ENCODE assay signal across 13 cellular contexts in the genomic region with DNA sequence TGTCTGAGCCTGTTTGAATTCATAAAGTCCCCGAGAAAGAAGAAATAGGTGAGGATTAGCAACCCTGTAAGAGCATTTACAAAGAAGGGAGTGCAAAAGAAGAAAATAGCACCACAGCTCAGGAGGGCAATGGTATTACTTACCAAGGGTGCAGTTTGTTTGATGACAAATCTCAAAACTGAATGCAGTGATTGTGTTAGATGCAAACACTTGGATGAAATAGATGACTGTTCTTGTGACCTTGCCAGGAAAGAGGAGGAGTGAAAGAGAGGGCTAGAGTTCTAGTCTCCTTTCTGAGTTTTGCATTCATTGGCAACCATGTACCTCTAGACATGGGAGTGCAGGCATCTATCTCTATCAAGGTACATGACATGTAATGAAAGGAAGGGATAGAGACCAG.
DNase-seq lines count a peak whose midpoint lies in the region; ATAC-seq and TF ChIP-seq lines count a peak whose summit lies in the region.
"Had no signal": no experiment of that assay in that cellular context is flagged by ENCODE, and none has a peak within 500 bp of the region (broad histone marks: within the 10 kb centered on the region; RNA-seq: fewer than 3 reads in every experiment).

No MANE protein-coding gene starts in this region.

- peak overlapping the region; percentile 3 for H3K27ac Mint-ChIP-seq in central memory CD8-positive, alpha-beta T cell (ENCODE audit: low read depth)

- in situ Hi-C loops in brain microvascular endothelial cell (cut with HindIII; ENCODE audit: low pct_ligation_motif_present, low sequenced_read_pairs), result no loop called here

- H3K9ac ChIP-seq in OCI-LY1 (ENCODE audit: low read length) (no peak overlapping the region; the same call in 1 of the 2 replicates), trophoblast cell (ENCODE audit: low read length) (no peak overlapping the region)

- H3K9me2 ChIP-seq in OCI-LY1 (ENCODE audit: low read depth, low read length), result no peaks in the 10 kb centered on the region

- H3K27ac ChIP-seq in OCI-LY1 (ENCODE audit: low read depth, low read length, poor library complexity, severe bottlenecking), result peak overlapping the region; percentile 69
- H3K27ac ChIP-seq in brain microvascular endothelial cell, result no peak overlapping the region
- H3K27ac ChIP-seq in trophoblast cell (ENCODE audit: low read depth, low read length), result no peak overlapping the region
- H3K27ac ChIP-seq: upper lobe of right lung had no signal

- H3K36me3 Mint-ChIP-seq in central memory CD8-positive, alpha-beta T cell (ENCODE audit: insufficient read depth), result peaks cover 1% of the 10 kb centered on the region

- H4K8ac ChIP-seq in trophoblast cell (ENCODE audit: low read depth, low read length), result no peak overlapping the region

- no peaks in the 10 kb centered on the region for H3K9me3 Mint-ChIP-seq in central memory CD8-positive, alpha-beta T cell

- H3K4me1 Mint-ChIP-seq in central memory CD8-positive, alpha-beta T cell, result peaks cover 29% of the 10 kb centered on the region

- H3K4me3 Mint-ChIP-seq in central memory CD8-positive, alpha-beta T cell, result peak overlapping the region; percentile 34

- TF ChIP-seq CTCF in OCI-LY1 (IDR thresholded peaks at IDR 0.05; ENCODE audit: low read length) (no peak), brain microvascular endothelial cell (IDR thresholded peaks at IDR 0.05; ENCODE audit: low read depth, low read length, missing control alignments) (no peak)

- no peak overlapping the region for H2BK5ac ChIP-seq in trophoblast cell (ENCODE audit: low read depth, low read length, poor library complexity)

- H3K4ac ChIP-seq in trophoblast cell (ENCODE audit: low read depth, low read length), result no peak overlapping the region

- H4K20me1 ChIP-seq in OCI-LY1 (ENCODE audit: insufficient read depth, low read length), result no peaks in the 10 kb centered on the region

- H3K23ac ChIP-seq in trophoblast cell (ENCODE audit: low read length), result no peak overlapping the region

- no peak overlapping the region for H2AK5ac ChIP-seq in trophoblast cell (ENCODE audit: low read length)

- ATAC-seq in central memory CD8-positive, alpha-beta T cell (replicated peaks; ENCODE audit: extremely low read depth, poor library complexity, severe bottlenecking), result no peak
- ATAC-seq: upper lobe of right lung had no signal

- H3K27me3 ChIP-seq in OCI-LY1 (ENCODE audit: insufficient read depth, low read length) (no peaks in the 10 kb centered on the region), brain microvascular endothelial cell (replicated peaks) (no peaks in the 10 kb centered on the region), trophoblast cell (ENCODE audit: insufficient read depth, low read length) (no peaks in the 10 kb centered on the region)
- H3K27me3 ChIP-seq: upper lobe of right lung had no signal

- H4K12ac ChIP-seq in trophoblast cell (ENCODE audit: low read depth, low read length), result no peak overlapping the region

- DNase-seq in stimulated activated CD4-positive, alpha-beta T cell treated with anti-CD3 and anti-CD28 coated beads, Interleukin-4, amount 100 ng/mL, for 24 hours, result peak; percentile 30
- DNase-seq in stimulated activated CD4-positive, alpha-beta T cell treated with anti-CD3 and anti-CD28 coated beads, Interleukin-2, amount 100 ng/mL, for 24 hours, result no peak
- no peak for DNase-seq in central memory CD8-positive, alpha-beta T cell (ENCODE audit: low spot score in 2 of 2)
- no peak for DNase-seq in DMS153 (lab: John Stamatoyannopoulos, UW)
- no peak for DNase-seq in brain microvascular endothelial cell
- no peak for DNase-seq in central memory CD4-positive, alpha-beta T cell
- DNase-seq in trophoblast cell, result no peak
- DNase-seq: DMS79 treated with DMSO at 0.1 percent for 48 hours, Kasumi-1, NCI-H187, SHP77 treated with DMSO at 0.1 percent for 48 hours, upper lobe of right lung had no signal

- no peaks in the 10 kb centered on the region for H3K79me2 ChIP-seq in OCI-LY1 (ENCODE audit: insufficient read depth, low read length)
- H3K79me2 ChIP-seq in trophoblast cell (ENCODE audit: control insufficient read depth, insufficient read depth, low read length, poor library complexity), result no peaks in the 10 kb centered on the region

- no peaks in the 10 kb centered on the region for H3F3A ChIP-seq in OCI-LY1 (ENCODE audit: insufficient read depth, low read length)

- WGBS in trophoblast cell (ENCODE audit: extremely low coverage, insufficient coverage, insufficient read length), result no CpG with 5 or more reads among the region's 1 CpG

- no peak overlapping the region for H3K14ac ChIP-seq in trophoblast cell (ENCODE audit: low read length)

- H4K91ac ChIP-seq in trophoblast cell (ENCODE audit: low read depth, low read length), result no peak overlapping the region

- no peak overlapping the region for H3K4me3 ChIP-seq in OCI-LY1 (ENCODE audit: low read depth, low read length, poor library complexity, severe bottlenecking)
- no peak overlapping the region for H3K4me3 ChIP-seq in brain microvascular endothelial cell (ENCODE audit: low read depth, low read length)
- H3K4me3 ChIP-seq in trophoblast cell (ENCODE audit: low read depth, low read length), result no peak overlapping the region
- H3K4me3 ChIP-seq: upper lobe of right lung had no signal

- H3K18ac ChIP-seq in trophoblast cell (ENCODE audit: low read length), result no peak overlapping the region

- no peaks in the 10 kb centered on the region for H3K36me3 ChIP-seq in OCI-LY1 (ENCODE audit: insufficient read depth, low read length)
- no peaks in the 10 kb centered on the region for H3K36me3 ChIP-seq in brain microvascular endothelial cell (replicated peaks)
- H3K36me3 ChIP-seq in trophoblast cell (ENCODE audit: control insufficient read depth in 1 of 2, insufficient read depth in 2 of 2, low read length in 2 of 2), result no peaks in the 10 kb centered on the region
- H3K36me3 ChIP-seq: upper lobe of right lung had no signal

- H3K79me1 ChIP-seq in trophoblast cell (ENCODE audit: low read length), result no peaks in the 10 kb centered on the region

- H3K27me3 Mint-ChIP-seq in central memory CD8-positive, alpha-beta T cell, result no peaks in the 10 kb centered on the region

- H3K4me2 ChIP-seq in OCI-LY1 (ENCODE audit: low read length) (peak overlapping the region; percentile 42), trophoblast cell (ENCODE audit: low read length) (no peak overlapping the region)

- H2AFZ ChIP-seq in OCI-LY1 (ENCODE audit: low read length), result no peak overlapping the region
- no peak overlapping the region for H2AFZ ChIP-seq in trophoblast cell (ENCODE audit: insufficient read depth, low read length, poor library complexity)

- no peak overlapping the region for H2BK120ac ChIP-seq in trophoblast cell (ENCODE audit: insufficient read depth, low read length, poor library complexity)

- H2BK12ac ChIP-seq in trophoblast cell (ENCODE audit: low read length), result no peak overlapping the region

- H3K9me3 ChIP-seq in OCI-LY1 (ENCODE audit: low read length), result peaks cover 5% of the 10 kb centered on the region; the same call in 1 of the 2 replicates
- no peaks in the 10 kb centered on the region for H3K9me3 ChIP-seq in trophoblast cell (ENCODE audit: insufficient read depth, low read depth, low read length)
- H3K9me3 ChIP-seq: upper lobe of right lung had no signal

- H3K4me1 ChIP-seq in OCI-LY1 (ENCODE audit: insufficient read depth, low read length, severe bottlenecking) (peaks cover 46% of the 10 kb centered on the region), trophoblast cell (ENCODE audit: control insufficient read depth in 1 of 2, insufficient read depth in 2 of 2, low read length in 2 of 2) (no peaks in the 10 kb centered on the region)
- H3K4me1 ChIP-seq: upper lobe of right lung had no signal
